12 cellular contexts compared by ENCODE assay signal in the genomic region with DNA sequence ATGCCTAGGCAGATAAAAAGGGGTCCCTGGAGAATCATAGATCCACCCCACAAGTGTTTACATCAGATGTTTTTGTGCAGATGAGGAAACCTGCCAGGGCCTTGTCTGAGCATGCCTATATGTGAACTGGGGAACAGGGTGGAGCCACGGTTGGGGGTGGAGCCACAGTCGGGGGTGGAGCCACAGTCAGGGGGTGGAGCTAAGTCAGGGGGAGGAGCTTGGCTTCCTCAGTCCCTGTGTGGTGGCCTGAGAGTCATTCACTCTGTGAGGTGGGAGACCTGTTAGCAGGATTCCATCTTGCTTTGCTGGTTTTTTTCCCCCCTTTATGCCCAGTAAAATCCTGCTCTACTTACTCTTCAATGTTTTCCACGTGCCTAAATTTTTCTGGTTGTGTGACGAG. TPM values are rescaled to one million over a fixed set of nuclear protein-coding genes. Genes with fewer than 3 reads are reported as not detected.
DNase-seq lines count a peak whose midpoint lies in the region; ATAC-seq and TF ChIP-seq lines count a peak whose summit lies in the region.
"Had no signal": no experiment of that assay in that cellular context is flagged by ENCODE, and none has a peak within 500 bp of the region (broad histone marks: within the 10 kb centered on the region; RNA-seq: fewer than 3 reads in every experiment).

No MANE protein-coding gene starts in this region.

- no peak overlapping the region for H3K4me2 ChIP-seq in mesendoderm (ENCODE audit: low read length)

- peak; percentile 67 for ATAC-seq in HG03139 (IDR thresholded peaks at IDR 0.05; ENCODE audit: unreplicated experiment)
- no peak for ATAC-seq in GM18502 (IDR thresholded peaks at IDR 0.05; ENCODE audit: poor library complexity, unreplicated experiment)
- ATAC-seq: pancreas had no signal

- H2BK5ac ChIP-seq in mesendoderm (ENCODE audit: low read length), result no peak overlapping the region

- H4K5ac ChIP-seq in mesendoderm (ENCODE audit: low read length), result no peak overlapping the region

- H4K8ac ChIP-seq in mesendoderm (ENCODE audit: low read depth, low read length), result no peak overlapping the region

- H2AK5ac ChIP-seq in mesendoderm (ENCODE audit: low read length), result no peak overlapping the region

- TF ChIP-seq CTCF in lower leg skin (IDR thresholded peaks at IDR 0.05), result no peak

- intact Hi-C loops in lower leg skin (cut with DNase I; ENCODE audit: low total_unique reads), result no loop called here

- H3K56ac ChIP-seq in mesendoderm (ENCODE audit: low read length), result no peak overlapping the region

- no peaks in the 10 kb centered on the region for H3K27me3 ChIP-seq in mesendoderm (ENCODE audit: insufficient read depth, low read length, poor library complexity)
- H3K27me3 ChIP-seq: pancreas, thyroid gland had no signal

- no peaks in the 10 kb centered on the region for H3K79me2 ChIP-seq in mesendoderm (ENCODE audit: control insufficient read depth, insufficient read depth, low read length)

- H3K4me1 ChIP-seq in mesendoderm (ENCODE audit: control insufficient read depth, low read depth, low read length), result peaks cover 5% of the 10 kb centered on the region
- H3K4me1 ChIP-seq: pancreas, thyroid gland had no signal

- H3K27ac ChIP-seq in mesendoderm (ENCODE audit: low read depth, low read length), result peak overlapping the region; percentile 3
- H3K27ac ChIP-seq: pancreas had no signal

- H3K9ac ChIP-seq in mesendoderm (ENCODE audit: low read length), result no peak overlapping the region

- DNase-seq in D341Med (ENCODE audit: low spot score), result peak; percentile 26
- DNase-seq in activated T-cell treated with anti-CD3 and anti-CD28 coated beads for 4 hours, result peak; percentile 5
- peak; percentile 44 for DNase-seq in mesendoderm
- DNase-seq in C1 segment of cervical spinal cord (lab: John Stamatoyannopoulos, UW), result no peak
- no peak for DNase-seq in lower leg skin (ENCODE audit: low spot score in 2 of 2)
- no peak for DNase-seq in GM19238 (ENCODE audit: insufficient read length, low spot score)
- DNase-seq: DMS79, NCI-H69, thyroid gland had no signal

- no CpG with 5 or more reads among the region's 4 CpGs for WGBS in mesendoderm (ENCODE audit: extremely low coverage, insufficient coverage, low lambda C conversion rate)
- WGBS in lower leg skin, 2 donors, result 57 to 58% methylated on average over 4 of the region's 4 CpGs

- H3K23ac ChIP-seq in mesendoderm (ENCODE audit: low read length), result no peak overlapping the region

- H3K4me3 ChIP-seq in mesendoderm (ENCODE audit: low read length) (no peak overlapping the region), lower leg skin (ENCODE audit: low read depth, poor library complexity, severe bottlenecking) (no peak overlapping the region)
- H3K4me3 ChIP-seq: pancreas, thyroid gland had no signal

- no peaks in the 10 kb centered on the region for H3K36me3 ChIP-seq in mesendoderm (ENCODE audit: control insufficient read depth, insufficient read depth, low read length)
- H3K36me3 ChIP-seq: pancreas, thyroid gland had no signal

- no peak overlapping the region for H2BK120ac ChIP-seq in mesendoderm (ENCODE audit: low read depth, low read length)

- peak overlapping the region; percentile 7 for H3K18ac ChIP-seq in mesendoderm (ENCODE audit: low read length)

- H3K79me1 ChIP-seq in mesendoderm (ENCODE audit: low read length), result no peaks in the 10 kb centered on the region

- TF ChIP-seq POLR2A in lower leg skin (IDR thresholded peaks at IDR 0.05), result no peak

- no peak overlapping the region for H2BK15ac ChIP-seq in mesendoderm (replicated peaks; ENCODE audit: low read depth)

- H3K4ac ChIP-seq in mesendoderm (ENCODE audit: low read depth, low read length), result no peak overlapping the region

RNA-seq across cellular contexts. Expression of a gene that starts 57.8 kb away (rescaled TPM):
- polyA plus RNA-seq in mesendoderm (2013, experiment 1 of 2), result 2.6 TPM
- polyA plus RNA-seq in mesendoderm (2013, experiment 2 of 2), result 2.6 TPM
- total RNA-seq in lower leg skin, result 100 to 1,000 TPM in 1 of 4 donors, 10 to 100 TPM in 3; 57.8 to 109 (median 71.4) TPM

Comparison
In these comparisons a context has a peak if more than half of its experiments do, and no peak if none do; other contexts are left out.
1. DNase-seq: peak in D341Med (single experiment), activated T-cell treated with anti-CD3 and anti-CD28 coated beads for 4 hours (single experiment) and mesendoderm (single experiment); none in C1 segment of cervical spinal cord (0 of 14), lower leg skin (0 of 2) and GM19238 (single experiment).